5 cellular contexts compared by ENCODE assay signal in genomic region chr16:8669481-8669880, GRCh38. TPM values are rescaled to one million over a fixed set of nuclear protein-coding genes. Genes with fewer than 3 reads are reported as not detected.
"Had no signal": no experiment of that assay in that cellular context is flagged by ENCODE, and none has a peak within 500 bp of the region (broad histone marks: within the 10 kb centered on the region; RNA-seq: fewer than 3 reads in every experiment).

No MANE protein-coding gene starts in this region.

- H3K9me3 Mint-ChIP-seq: IgD-negative memory B cell had no signal

- H3K4me3 ChIP-seq: K562 had no signal

- H3K27ac ChIP-seq: HL-60 had no signal

- H3K4me3 Mint-ChIP-seq: IgD-negative memory B cell had no signal

- H3K27me3 Mint-ChIP-seq: IgD-negative memory B cell had no signal

- DNase-seq: IMR-90 had no signal

RNA-seq across cellular contexts. Expression of gene ABAT, which starts 4.9 kb away (rescaled TPM):
- total RNA-seq: HT1080 had no signal
